Comparison of ENCODE assay signal across 6 cellular contexts in genomic region chr12:32099275-32099674, GRCh38. TPM values are rescaled to one million over a fixed set of nuclear protein-coding genes. Genes with fewer than 3 reads are reported as not detected.
A peak's percentile ranks its signal among the peaks of the same experiment; 100 is the strongest.
DNase-seq lines count a peak whose midpoint lies in the region; ATAC-seq and TF ChIP-seq lines count a peak whose summit lies in the region.
"Not testable (repeated sequence)": the region's sequence is repeated elsewhere in the genome, so short reads cannot be mapped to it uniquely, and the experiment has no call there.

No MANE protein-coding gene starts in this region.

- H3K36me3 ChIP-seq in GM23338 (ENCODE audit: insufficient read depth); HUES48 (ENCODE audit: control insufficient read depth, insufficient read depth, low read length): not testable (repeated sequence)

- not testable (repeated sequence) for H3K9me3 Mint-ChIP-seq in GM23338; WTC11; glutamatergic neuron (ENCODE audit: unreplicated experiment); neural crest cell; type B pancreatic cell

- H3K4me3 ChIP-seq in GM23338; HUES48 (ENCODE audit: low read depth, low read length): not testable (repeated sequence)

- not testable (repeated sequence) for H3K36me3 Mint-ChIP-seq in GM23338 (ENCODE audit: low read depth); WTC11; glutamatergic neuron (ENCODE audit: unreplicated experiment); neural crest cell (ENCODE audit: low read depth); type B pancreatic cell

- H3K27ac ChIP-seq in GM23338 (ENCODE audit: low read depth), result peak overlapping the region; percentile 80; the same call in 1 of the 2 replicates
- H3K27ac ChIP-seq in HUES48 (ENCODE audit: low read depth, low read length), result peak overlapping the region; percentile 33

- not testable (repeated sequence) for H3K27me3 Mint-ChIP-seq in GM23338 (ENCODE audit: insufficient read depth, low read depth, poor library complexity); WTC11 (ENCODE audit: low read depth); glutamatergic neuron (ENCODE audit: unreplicated experiment); neural crest cell (ENCODE audit: low read depth)
- peaks cover 19% of the 10 kb centered on the region for H3K27me3 Mint-ChIP-seq in type B pancreatic cell

- not testable (repeated sequence) for H3K27ac Mint-ChIP-seq in GM23338; WTC11; neural crest cell (ENCODE audit: unreplicated experiment)
- peak overlapping the region; percentile 78 for H3K27ac Mint-ChIP-seq in glutamatergic neuron (ENCODE audit: unreplicated experiment)
- H3K27ac Mint-ChIP-seq in type B pancreatic cell, result peak overlapping the region; percentile 61

- H3K9me2 ChIP-seq in GM23338 (ENCODE audit: insufficient read depth), result peaks cover 12% of the 10 kb centered on the region

- H3K4me1 ChIP-seq in GM23338 (ENCODE audit: insufficient read depth) (peaks cover 18% of the 10 kb centered on the region), HUES48 (ENCODE audit: control insufficient read depth, insufficient read depth, low read length) (peaks cover 12% of the 10 kb centered on the region)

- not testable (repeated sequence) for DNase-seq in GM23338 (ENCODE audit: low spot score); WTC11 (ENCODE audit: low spot score); glutamatergic neuron; neural crest cell (ENCODE audit: low read depth, low spot score); type B pancreatic cell (ENCODE audit: extremely low spot score, unreplicated experiment)

- H3K4me3 Mint-ChIP-seq in GM23338; WTC11; glutamatergic neuron (ENCODE audit: unreplicated experiment); type B pancreatic cell: not testable (repeated sequence)
- peak overlapping the region; percentile 38 for H3K4me3 Mint-ChIP-seq in neural crest cell

- ATAC-seq in GM23338 (peak; percentile 55; the same call in 2 of the 3 replicates), WTC11 (peak; percentile 60)

- not testable (repeated sequence) for H3K4me1 Mint-ChIP-seq in GM23338; glutamatergic neuron (ENCODE audit: low read depth, unreplicated experiment); type B pancreatic cell (ENCODE audit: unreplicated experiment)
- peaks cover 18% of the 10 kb centered on the region for H3K4me1 Mint-ChIP-seq in WTC11
- peaks cover 13% of the 10 kb centered on the region for H3K4me1 Mint-ChIP-seq in neural crest cell

- not testable (repeated sequence) for H3K27me3 ChIP-seq in GM23338 (ENCODE audit: insufficient read depth); HUES48 (ENCODE audit: control insufficient read depth, insufficient read depth, low read length)

- not testable (repeated sequence) for H3K9me3 ChIP-seq in HUES48 (ENCODE audit: control insufficient read depth, insufficient read depth, low read length)

- TF ChIP-seq CTCF in GM23338 (conservative IDR thresholded peaks at IDR 0.05; ENCODE audit: low read depth in 2 of 2); WTC11 (IDR thresholded peaks at IDR 0.05); glutamatergic neuron (IDR thresholded peaks at IDR 0.05; ENCODE audit: partially characterized antibody, unreplicated experiment); neural crest cell (conservative IDR thresholded peaks at IDR 0.05); type B pancreatic cell (conservative IDR thresholded peaks at IDR 0.05): not testable (repeated sequence)

- H2AFZ ChIP-seq in GM23338, result not testable (repeated sequence)

- not testable (repeated sequence) for H3K4me2 ChIP-seq in GM23338

- not testable (repeated sequence) for H3F3A ChIP-seq in GM23338 (replicated peaks; ENCODE audit: low read depth)

- POLR2A ChIA-PET in WTC11 (lab: Charles Lee), result interaction anchor here (0.7 kb wide), 1 partner anchor 186 kb away, joined by 6 read pairs; no protein-coding TSS in a partner anchor

- H3K9ac ChIP-seq in HUES48 (ENCODE audit: low read depth, low read length), result not testable (repeated sequence)

- not testable (repeated sequence) for H4K20me1 ChIP-seq in GM23338 (replicated peaks; ENCODE audit: insufficient read depth)

- CTCF ChIA-PET in WTC11 (lab: Charles Lee), result interaction anchor here (1.0 kb wide), 1 partner anchor 162 kb away, joined by 3 read pairs; no protein-coding TSS in a partner anchor

- not testable (repeated sequence) for H3K79me2 ChIP-seq in GM23338 (replicated peaks; ENCODE audit: insufficient read depth)

RNA-seq across cellular contexts. Expression of gene BICD1, which starts 7.4 kb away (rescaled TPM):
- 76.4 and 83.6 TPM in 2 replicates for total RNA-seq in GM23338 (2014; rRNA removed; shearing (Covaris generic))
- 46.3 and 59.3 TPM in 2 replicates for polyA plus RNA-seq in GM23338 (2016; fragmentation: Nextera tagmentation; extraction: Ambion mirVana)
- total RNA-seq in WTC11 (2021) (56.7 to 69.4 TPM (median 58.4 TPM) in 3 replicates), glutamatergic neuron (ENCODE audit: unreplicated experiment) (561 TPM), neural crest cell (49.1 and 49.5 TPM in 2 replicates), type B pancreatic cell (ENCODE audit: low replicate concordance) (37.7 and 74.3 TPM in 2 replicates)
